9 cellular contexts compared by ENCODE assay signal in the genomic region with DNA sequence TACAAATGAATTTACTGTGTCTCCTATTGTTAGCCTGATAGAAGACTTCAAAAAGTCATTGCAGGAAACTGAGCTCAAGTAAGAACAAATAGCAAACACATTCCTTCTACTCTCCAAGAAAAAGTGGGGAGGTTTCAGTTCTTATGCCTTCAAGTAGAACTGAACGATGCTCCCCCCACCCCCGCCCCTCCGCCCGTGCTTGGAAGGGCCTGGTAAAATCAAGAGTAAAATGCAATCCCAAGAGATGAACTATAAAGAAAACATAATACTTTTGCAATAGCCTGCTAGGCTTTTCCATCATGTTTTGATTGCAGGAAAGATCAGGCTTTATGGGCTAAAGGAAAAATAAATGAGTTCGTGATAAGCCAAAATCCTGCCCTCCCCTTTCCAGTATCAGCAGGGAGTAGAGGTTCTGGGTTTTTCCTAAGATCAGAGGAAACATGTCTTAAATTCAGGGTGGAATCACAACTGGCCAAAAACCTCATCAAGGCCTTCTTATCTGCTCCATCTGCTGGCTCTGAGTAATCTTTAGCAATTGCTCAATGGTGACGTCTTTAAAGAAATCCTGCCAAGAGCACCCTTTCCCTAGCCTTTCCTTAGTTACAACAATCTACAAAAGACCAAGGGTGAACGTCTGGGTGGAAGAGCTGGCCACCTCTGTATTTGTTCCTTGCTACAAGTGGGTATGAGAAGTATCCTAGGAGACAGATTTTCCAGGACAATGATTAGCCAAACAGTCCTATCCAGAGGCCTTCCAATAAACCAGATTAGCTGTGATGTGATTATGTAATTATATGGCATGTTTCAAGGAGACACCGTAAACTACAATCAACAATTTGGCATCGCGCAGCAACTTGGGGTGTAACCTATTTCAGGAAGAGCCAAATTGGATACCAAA.
DNase-seq lines count a peak whose midpoint lies in the region; ATAC-seq, FAIRE-seq and TF ChIP-seq lines count a peak whose summit lies in the region.
"Had no signal": no experiment of that assay in that cellular context is flagged by ENCODE, and none has a peak within 500 bp of the region (broad histone marks: within the 10 kb centered on the region; RNA-seq: fewer than 3 reads in every experiment).

No MANE protein-coding gene starts in this region.

- DNase-seq in GM04504 (ENCODE audit: low read depth) (peak; percentile 87), RCC 7860 (ENCODE audit: low spot score) (peak; percentile 86), fibroblast of mammary gland (ENCODE audit: low read depth) (peak; percentile 95), retinal pigment epithelial cell (ENCODE audit: low read depth) (peak; percentile 88), AML-193 (lab: John Stamatoyannopoulos, UW) (no peak)
- DNase-seq in activated CD8-positive, alpha-beta memory T cell treated with anti-CD3 and anti-CD28 coated beads, Interleukin-2, amount 50 U/mL, for 48 hours: no peak
- no peak for DNase-seq in activated naive CD4-positive, alpha-beta T cell treated with anti-CD3 and anti-CD28 coated beads, Interleukin-2, amount 50 U/mL, for 16 hours

- H3K4me3 ChIP-seq in fibroblast of mammary gland (ENCODE audit: control insufficient read depth, low read depth, low read length): no peak overlapping the region
- H3K4me3 ChIP-seq in retinal pigment epithelial cell (ENCODE audit: low read length): no peak overlapping the region

- FAIRE-seq in RCC 7860 (lab: Jason Lieb, UNC): peak; percentile 81
- FAIRE-seq: TTC549 had no signal

- no peak for ATAC-seq in GM18498 (IDR thresholded peaks at IDR 0.05; ENCODE audit: unreplicated experiment)

- no peak for TF ChIP-seq CTCF in fibroblast of mammary gland (conservative IDR thresholded peaks at IDR 0.05; ENCODE audit: control insufficient read depth, insufficient read depth, low read depth, low read length)
- TF ChIP-seq CTCF in retinal pigment epithelial cell (conservative IDR thresholded peaks at IDR 0.05; ENCODE audit: low read depth, low read length): no peak

Comparison
In these comparisons a context has a peak if more than half of its experiments do, and no peak if none do; other contexts are left out.
1. DNase-seq: peak in GM04504 (single experiment), RCC 7860 (single experiment), fibroblast of mammary gland (single experiment) and retinal pigment epithelial cell (single experiment); none in activated CD8-positive, alpha-beta memory T cell treated with anti-CD3 and anti-CD28 coated beads, Interleukin-2, amount 50 U/mL, for 48 hours (single experiment), AML-193 (0 of 2) and activated naive CD4-positive, alpha-beta T cell treated with anti-CD3 and anti-CD28 coated beads, Interleukin-2, amount 50 U/mL, for 16 hours (single experiment).